ENCODE assay signal across 17 cellular contexts in genomic region chr1:214861615-214862014, GRCh38.
"Had no signal": no experiment of that assay in that cellular context is flagged by ENCODE, and none has a peak within 500 bp of the region (broad histone marks: within the 10 kb centered on the region; RNA-seq: fewer than 3 reads in every experiment).

No MANE protein-coding gene starts in this region.

- H3K27me3 ChIP-seq: colonic mucosa, testis, upper lobe of right lung had no signal

- H3K9me3 ChIP-seq: colonic mucosa, ovary, testis, upper lobe of right lung had no signal

- H3K4me1 ChIP-seq: colonic mucosa, testis, upper lobe of right lung had no signal

- H3K4me3 ChIP-seq: colonic mucosa, ovary, testis, upper lobe of right lung had no signal

- DNase-seq: activated CD4-positive, alpha-beta T cell treated with anti-CD3 and anti-CD28 coated beads for 1 hour; activated CD4-positive, alpha-beta T cell treated with anti-CD3 and anti-CD28 coated beads, Interleukin-2, amount 50 U/mL, for 48 hours; activated gamma-delta T cell treated with Interleukin-2 at 50 U/mL for 16 hours; activated naive CD8-positive, alpha-beta T cell treated with anti-CD3 and anti-CD28 coated beads for 36 hours; activated T-cell treated with anti-CD3 and anti-CD28 coated beads, Interleukin-2, amount 50 U/mL, for 72 hours; aorta; colonic mucosa; effector CD4-positive, alpha-beta T cell; hippocampal formation; kidney glomerular epithelial cell; mesendoderm; ovary; stimulated activated CD4-positive, alpha-beta T cell treated with anti-CD3 and anti-CD28 coated beads, Interleukin-15, amount 100 ng/mL, for 24 hours; stimulated activated CD4-positive, alpha-beta T cell treated with anti-CD3 and anti-CD28 coated beads, Interleukin-4, amount 100 ng/mL, for 24 hours; stimulated activated naive CD8-positive, alpha-beta T cell treated with anti-CD3 and anti-CD28 coated beads, Interleukin-15, amount 100 ng/mL, for 72 hours; testis; upper lobe of right lung had no signal

- H3K36me3 ChIP-seq: colonic mucosa, ovary, upper lobe of right lung had no signal

- ATAC-seq: activated T-cell treated with anti-CD3 and anti-CD28 coated beads, Interleukin-2, amount 50 U/mL, for 72 hours; stimulated activated naive CD8-positive, alpha-beta T cell treated with anti-CD3 and anti-CD28 coated beads, Interleukin-15, amount 100 ng/mL, for 72 hours; upper lobe of right lung had no signal
